Comparison of ENCODE assay signal across 8 cellular contexts in the genomic region with DNA sequence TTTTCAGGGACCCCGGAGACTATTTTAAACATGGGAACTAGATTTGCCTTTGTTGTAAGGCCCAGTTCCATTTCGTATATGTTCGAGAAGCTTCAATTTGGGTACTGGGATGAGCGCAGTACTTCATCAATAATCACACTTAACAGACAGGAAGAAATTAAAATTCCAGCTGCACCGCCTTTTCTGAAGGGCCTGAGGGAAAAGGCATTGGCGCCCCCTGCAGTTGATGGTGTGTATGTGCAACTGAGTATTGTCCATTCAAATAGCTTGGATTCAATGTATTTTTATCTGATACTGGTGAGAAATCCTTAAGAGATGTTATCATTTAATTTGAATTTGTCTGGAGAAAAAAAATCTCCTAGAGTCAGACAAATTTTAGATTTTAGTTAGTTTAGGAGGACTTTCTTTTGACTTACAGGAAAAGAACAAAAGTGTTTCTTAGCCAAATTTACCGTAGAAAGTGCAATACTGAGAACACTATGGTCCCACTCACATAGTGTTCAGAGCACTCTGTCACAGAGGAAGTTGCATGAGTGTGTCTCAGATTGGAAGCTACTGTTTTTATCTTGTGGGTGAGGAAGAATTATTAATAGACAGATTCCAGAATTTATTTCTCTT. TPM values are rescaled to one million over a fixed set of nuclear protein-coding genes. Genes with fewer than 3 reads are reported as not detected.
DNase-seq lines count a peak whose midpoint lies in the region; ATAC-seq and TF ChIP-seq lines count a peak whose summit lies in the region.

No MANE protein-coding gene starts in this region.

- peaks cover 6% of the 10 kb centered on the region for H3K4me1 Mint-ChIP-seq in activated B cell treated with CpG ODN at 0.5 μM for 24 hours
- peaks cover 5% of the 10 kb centered on the region for H3K4me1 Mint-ChIP-seq in neural crest cell

- no peaks in the 10 kb centered on the region for H3K9me3 ChIP-seq in vagina

- peaks cover 9% of the 10 kb centered on the region for H3K4me1 ChIP-seq in vagina

- POLR2A ChIA-PET in activated B cell treated with CpG ODN at 0.5 μM for 24 hours (lab: Charles Lee), result no interaction called here

- H3K27ac Mint-ChIP-seq in activated B cell treated with CpG ODN at 0.5 μM for 24 hours (no peak overlapping the region), neural crest cell (ENCODE audit: unreplicated experiment) (no peak overlapping the region)

- H3K36me3 ChIP-seq in vagina, result no peaks in the 10 kb centered on the region

- H3K4me3 ChIP-seq in fibroblast of pulmonary artery (replicated peaks; ENCODE audit: low read depth, low read length) (no peak overlapping the region), vagina (no peak overlapping the region)

- H3K9me3 Mint-ChIP-seq in activated B cell treated with CpG ODN at 0.5 μM for 24 hours (no peaks in the 10 kb centered on the region), neural crest cell (no peaks in the 10 kb centered on the region)

- no peak overlapping the region for H3K27ac ChIP-seq in vagina

- no peak for TF ChIP-seq POLR2A in vagina (IDR thresholded peaks at IDR 0.05)

- intact Hi-C loops in activated B cell treated with CpG ODN at 0.5 μM for 24 hours (cut with micrococcal nuclease) (no loop called here), vagina (cut with DNase I) (no loop called here)

- peak; percentile 80 for TF ChIP-seq CTCF in activated B cell treated with CpG ODN at 0.5 μM for 24 hours (IDR thresholded peaks at IDR 0.05)
- TF ChIP-seq CTCF in fibroblast of pulmonary artery (IDR thresholded peaks at IDR 0.05; ENCODE audit: low read length, missing control alignments), result peak; percentile 94
- peak; percentile 96 for TF ChIP-seq CTCF in neural crest cell (conservative IDR thresholded peaks at IDR 0.05)
- peak; percentile 70 to 89 (median 80) for TF ChIP-seq CTCF in vagina (IDR thresholded peaks at IDR 0.05)

- CTCF ChIA-PET in activated B cell treated with CpG ODN at 0.5 μM for 24 hours (lab: Charles Lee), result interaction anchor here (1.7 kb wide), 1 partner anchor 12 kb away, joined by 6 read pairs; no protein-coding TSS in a partner anchor

- H3K36me3 Mint-ChIP-seq in activated B cell treated with CpG ODN at 0.5 μM for 24 hours (ENCODE audit: low read depth), result no peaks in the 10 kb centered on the region
- H3K36me3 Mint-ChIP-seq in neural crest cell (ENCODE audit: low read depth), result no peaks in the 10 kb centered on the region

- no peak overlapping the region for H3K4me3 Mint-ChIP-seq in activated B cell treated with CpG ODN at 0.5 μM for 24 hours
- no peak overlapping the region for H3K4me3 Mint-ChIP-seq in neural crest cell

- no peak for ATAC-seq in activated B cell treated with CpG ODN at 0.5 μM for 24 hours (ENCODE audit: low read depth)

- DNase-seq in activated CD4-positive, alpha-beta T cell treated with anti-CD3 and anti-CD28 coated beads for 48 hours, result peak; percentile 70
- DNase-seq in activated CD4-positive, alpha-beta T cell treated with anti-CD3 and anti-CD28 coated beads, Interleukin-2, amount 50 U/mL, for 4 hours, result no peak
- DNase-seq in NCI-H1694 treated with DMSO at 0.1 percent for 48 hours (lab: John Stamatoyannopoulos, UW) (peak; percentile 16), activated B cell treated with CpG ODN at 0.5 μM for 24 hours (no peak), fibroblast of pulmonary artery (ENCODE audit: low read depth) (peak; percentile 72), neural crest cell (ENCODE audit: low read depth, low spot score) (peak; percentile 80), vagina (ENCODE audit: extremely low spot score in 2 of 2) (no peak), cerebellum (ENCODE audit: low spot score) (no peak)

- H3K27me3 Mint-ChIP-seq in activated B cell treated with CpG ODN at 0.5 μM for 24 hours (peaks cover 57% of the 10 kb centered on the region), neural crest cell (ENCODE audit: low read depth) (peaks cover 76% of the 10 kb centered on the region)

- H3K27me3 ChIP-seq in vagina, result no peaks in the 10 kb centered on the region

RNA-seq across cellular contexts. Expression of gene ALDH1A2, which starts 5.4 kb away (rescaled TPM):
- total RNA-seq in activated B cell treated with CpG ODN at 0.5 μM for 24 hours (not detected in 2 replicates), neural crest cell (0.91 and 1.7 TPM in 2 replicates), vagina (22.1 TPM), cerebellum (8.9 TPM)

Comparison
In these comparisons a context has a peak if more than half of its experiments do, and no peak if none do; other contexts are left out.
1. DNase-seq: peak in activated CD4-positive, alpha-beta T cell treated with anti-CD3 and anti-CD28 coated beads for 48 hours (single experiment), NCI-H1694 treated with DMSO at 0.1 percent for 48 hours (single experiment), fibroblast of pulmonary artery (single experiment) and neural crest cell (single experiment); none in activated CD4-positive, alpha-beta T cell treated with anti-CD3 and anti-CD28 coated beads, Interleukin-2, amount 50 U/mL, for 4 hours (0 of 2), activated B cell treated with CpG ODN at 0.5 μM for 24 hours (single experiment), vagina (0 of 2) and cerebellum (single experiment).
2. Peak in every context shown above with its lines, with median percentiles within 50 percentile points of each other: CTCF ChIP-seq.